ENCODE assay signal across 9 cellular contexts in genomic region chr15:78564743-78565096, GRCh38. TPM values are rescaled to one million over a fixed set of nuclear protein-coding genes. Genes with fewer than 3 reads are reported as not detected.
A peak's percentile ranks its signal among the peaks of the same experiment; 100 is the strongest.
DNase-seq lines count a peak whose midpoint lies in the region; ATAC-seq and TF ChIP-seq lines count a peak whose summit lies in the region.
"Had no signal": no experiment of that assay in that cellular context is flagged by ENCODE, and none has a peak within 500 bp of the region (broad histone marks: within the 10 kb centered on the region; RNA-seq: fewer than 3 reads in every experiment).

No MANE protein-coding gene starts in this region.

- H3K9me3 Mint-ChIP-seq in MCF 10A (ENCODE audit: unreplicated experiment) = no peaks in the 10 kb centered on the region

- intact Hi-C loops in MCF 10A (cut with micrococcal nuclease) = loop anchor here (2.0 kb wide), 2 partner anchors 24 to 58 kb away; partner anchors contain the start of genes HYKK and PSMA4
- intact Hi-C loops in psoas muscle (cut with DNase I) = no loop called here

- POLR2A ChIA-PET in MCF 10A (lab: Yijun Ruan, JAX) = interaction anchor here (1.0 to 3.8 kb wide), 9 partner anchors 10 to 154 kb away, joined by 3 to 67 read pairs (median 7); partner anchors contain the start of genes HYKK, IREB2 and PSMA4

- CTCF ChIA-PET in MCF 10A (lab: Yijun Ruan, JAX) = interaction anchor here (0.5 to 2.0 kb wide), 5 partner anchors 10 to 386 kb away, joined by 3 to 11 read pairs (median 3); no protein-coding TSS in a partner anchor

- no peaks in the 10 kb centered on the region for H3K27me3 Mint-ChIP-seq in MCF 10A (ENCODE audit: insufficient read depth, unreplicated experiment)

- no peaks in the 10 kb centered on the region for H3K27me3 ChIP-seq in psoas muscle (ENCODE audit: insufficient read depth in 3 of 3, low read length in 2 of 3)

- 72 to 85% (median 82%) methylated on average over 11 of the region's 11 CpGs for WGBS in psoas muscle, 3 donors

- no peaks in the 10 kb centered on the region for H3K9me3 ChIP-seq in psoas muscle

- ATAC-seq in GM19324 (IDR thresholded peaks at IDR 0.05; ENCODE audit: low FRiP score, unreplicated experiment) = peak; percentile 4
- ATAC-seq in HG03280 (IDR thresholded peaks at IDR 0.05; ENCODE audit: unreplicated experiment) = peak; percentile 13
- no peak for ATAC-seq in psoas muscle
- ATAC-seq in HG03565 (IDR thresholded peaks at IDR 0.05; ENCODE audit: unreplicated experiment) = no peak

- H3K4me1 ChIP-seq in psoas muscle = peaks cover 9% of the 10 kb centered on the region

- no peaks in the 10 kb centered on the region for H3K36me3 Mint-ChIP-seq in MCF 10A (ENCODE audit: insufficient read depth, unreplicated experiment)

- H3K4me3 ChIP-seq in psoas muscle = peak overlapping the region; percentile 72

- no TSS peak for BruUV-seq in MCF 10A (replicated peaks; lab: Mats Ljungman, UMichigan)

- H3K27ac ChIP-seq in psoas muscle = no peak overlapping the region

- DNase-seq in MCF 10A (ENCODE audit: unreplicated experiment) (no peak), psoas muscle (no peak), HK-2 (ENCODE audit: unreplicated experiment) (no peak), NCI-H226 (no peak), NCI-H774 (lab: John Stamatoyannopoulos, UW) (no peak)

- H3K27ac Mint-ChIP-seq in MCF 10A (ENCODE audit: low read depth, unreplicated experiment) = no peak overlapping the region

- H3K4me3 Mint-ChIP-seq in MCF 10A (ENCODE audit: unreplicated experiment) = peak overlapping the region; percentile 86

- no peak for TF ChIP-seq CTCF in MCF 10A (IDR thresholded peaks at IDR 0.05; ENCODE audit: unreplicated experiment)
- no peak for TF ChIP-seq CTCF in psoas muscle (IDR thresholded peaks at IDR 0.05)

- no peaks in the 10 kb centered on the region for H3K36me3 ChIP-seq in psoas muscle (ENCODE audit: insufficient read depth in 1 of 2, low read depth in 1 of 2)

- H3K4me1 Mint-ChIP-seq in MCF 10A (ENCODE audit: insufficient read depth, unreplicated experiment) = peaks cover 8% of the 10 kb centered on the region

RNA-seq across cellular contexts. Expression of gene CHRNA5, which starts 0.6 kb away (rescaled TPM):
- total RNA-seq in MCF 10A (2022) = 1.9 and 2.3 TPM in 2 replicates
- total RNA-seq in psoas muscle = 1 to 10 TPM in 3 of 4 donors, under 1 TPM in 1; 0.71 to 4.4 (median 3.8) TPM
- polyA plus RNA-seq in psoas muscle = 1 to 10 TPM; 1.4 to 3.3 (median 2.4) TPM

RNA-seq across cellular contexts. Expression of gene PSMA4, which starts 24.5 kb away (rescaled TPM):
- total RNA-seq in MCF 10A (2022) (221 and 261 TPM in 2 replicates), psoas muscle (100 to 1,000 TPM in 3 of 4 donors, 10 to 100 TPM in 1; 94.3 to 227 (median 176) TPM)
- polyA plus RNA-seq in psoas muscle = 100 to 1,000 TPM; 261 to 487 (median 348) TPM

RNA-seq across cellular contexts. Expression of gene CHRNA3, which starts 56.1 kb away (rescaled TPM):
- total RNA-seq in MCF 10A (2022) = not detected in 2 replicates
- total RNA-seq in psoas muscle = under 1 TPM in 2 of 4 donors, not detected in 2; 0.06 to 0.17 TPM
- under 1 TPM in 2 of 3 donors, not detected in 1; 0.01 to 0.04 TPM for polyA plus RNA-seq in psoas muscle
- total RNA-seq: LHCN-M2 had no signal

RNA-seq across cellular contexts. Expression of gene HYKK, which starts 57.3 kb away (rescaled TPM):
- 1.2 and 1.3 TPM in 2 replicates for total RNA-seq in MCF 10A (2022)
- total RNA-seq in psoas muscle = 10 to 100 TPM in 1 of 4 donors, 1 to 10 TPM in 3; 3.1 to 10.9 (median 6.0) TPM
- polyA plus RNA-seq in psoas muscle = 1 to 10 TPM; 1.1 to 3.4 (median 2.9) TPM

Comparison
In these comparisons a context has a peak if more than half of its experiments do, and no peak if none do; other contexts are left out.
1. ATAC-seq: peak in GM19324 (single experiment) and HG03280 (single experiment); none in psoas muscle (0 of 4) and HG03565 (single experiment).